In genomic region chr12:112121780-112122565, GRCh38 we compare ENCODE assay signal across 9 cellular contexts. TPM values are rescaled to one million over a fixed set of nuclear protein-coding genes. Genes with fewer than 3 reads are reported as not detected.
DNase-seq lines count a peak whose midpoint lies in the region; ATAC-seq and TF ChIP-seq lines count a peak whose summit lies in the region.
"Had no signal": no experiment of that assay in that cellular context is flagged by ENCODE, and none has a peak within 500 bp of the region (broad histone marks: within the 10 kb centered on the region; RNA-seq: fewer than 3 reads in every experiment).

No MANE protein-coding gene starts in this region.

- BruUV-seq in IMR-90 (replicated peaks; lab: Mats Ljungman, UMichigan): no TSS peak
- no TSS peak for BruUV-seq in mammary epithelial cell (replicated peaks; lab: Mats Ljungman, UMichigan)

- H2AFZ ChIP-seq in IMR-90 (replicated peaks; ENCODE audit: low read length, poor library complexity): peak overlapping the region; percentile 95
- H2AFZ ChIP-seq in mammary epithelial cell (ENCODE audit: low read depth, low read length): peak overlapping the region; percentile 80

- peak overlapping the region; percentile 97 for H2BK120ac ChIP-seq in IMR-90 (ENCODE audit: low read depth, low read length)

- H3K9me1 ChIP-seq in IMR-90 (ENCODE audit: insufficient read depth, low read length): no peaks in the 10 kb centered on the region

- in situ Hi-C loops in IMR-90 (cut with MboI; ENCODE audit: low sequenced_read_pairs) (no loop called here), mammary epithelial cell (cut with MboI; ENCODE audit: low sequenced_read_pairs in 2 of 2) (no loop called here)

- H2BK20ac ChIP-seq in IMR-90 (ENCODE audit: low read depth, low read length): peak overlapping the region; percentile 97

- POLR2A ChIA-PET in IMR-90 (lab: Charles Lee; ENCODE audit: unreplicated experiment): interaction anchor here (1.0 kb wide), 1 partner anchor 11 kb away, joined by 4 read pairs; no protein-coding TSS in a partner anchor

- H3K4me2 ChIP-seq in IMR-90 (ENCODE audit: low read depth, low read length) (peak overlapping the region; percentile 46), mammary epithelial cell (ENCODE audit: insufficient read depth, low read depth, low read length) (peak overlapping the region; percentile 48)

- peak overlapping the region; percentile 1; the same call in 1 of the 2 replicates for H3K9ac ChIP-seq in IMR-90 (ENCODE audit: low read depth, low read length)
- H3K9ac ChIP-seq in mammary epithelial cell (ENCODE audit: insufficient read depth, low read length): no peak overlapping the region

- H4K5ac ChIP-seq in IMR-90 (ENCODE audit: low read depth, low read length): peak overlapping the region; percentile 26

- no peaks in the 10 kb centered on the region for H3K36me3 ChIP-seq in IMR-90 (ENCODE audit: control insufficient read depth, insufficient read depth, low read length)
- H3K36me3 ChIP-seq in mammary epithelial cell (ENCODE audit: insufficient read depth, low read length): no peaks in the 10 kb centered on the region
- H3K36me3 ChIP-seq in testis (ENCODE audit: low read depth, missing control alignments): no peaks in the 10 kb centered on the region

- H3K9me3 ChIP-seq in IMR-90 (ENCODE audit: control insufficient read depth, insufficient read depth, low read length): no peaks in the 10 kb centered on the region
- H3K9me3 ChIP-seq in mammary epithelial cell (replicated peaks; ENCODE audit: insufficient read depth, low read length): no peaks in the 10 kb centered on the region
- H3K9me3 ChIP-seq in testis: no peaks in the 10 kb centered on the region

- peak overlapping the region; percentile 52 for H3K18ac ChIP-seq in IMR-90 (ENCODE audit: low read depth, low read length)

- no CpG with 5 or more reads among the region's 11 CpGs for whole genome bisulfite sequencing in IMR-90 (ENCODE audit: extremely low coverage in 2 of 2, insufficient read length in 1 of 2), 2 experiments
- WGBS in mammary epithelial cell (ENCODE audit: low coverage, missing lambda C conversion rate): 64% methylated on average over 9 of the region's 11 CpGs
- WGBS in testis, 2 donors: 31 to 58% methylated on average over 11 of the region's 11 CpGs

- DNase-seq in IMR-90: peak; percentile 88
- peak; percentile 67 for DNase-seq in mammary epithelial cell
- DNase-seq in kidney glomerular epithelial cell (lab: John Stamatoyannopoulos, UW): peak; percentile 41
- DNase-seq in testis: peak; percentile 87
- DNase-seq in stimulated activated naive CD8-positive, alpha-beta T cell treated with anti-CD3 and anti-CD28 coated beads, Interleukin-15, Interleukin-2, amounts not matched to agents 100 U/mL and 50 U/mL, for 24 hours: no peak
- no peak for DNase-seq in stimulated activated CD4-positive, alpha-beta T cell treated with anti-CD3 and anti-CD28 coated beads, Interleukin-4, amount 100 ng/mL, for 1 hour
- DNase-seq in NCI-H1092 (lab: John Stamatoyannopoulos, UW): no peak
- DNase-seq in NCI-H69 (lab: John Stamatoyannopoulos, UW): no peak

- peaks cover 14% of the 10 kb centered on the region for H3K79me2 ChIP-seq in mammary epithelial cell (ENCODE audit: insufficient read depth, low read length)

- TF ChIP-seq CTCF in IMR-90 (conservative IDR thresholded peaks at IDR 0.05; ENCODE audit: low read depth, low read length) (no peak), mammary epithelial cell (conservative IDR thresholded peaks at IDR 0.05 in 1 of 2, IDR thresholded peaks at IDR 0.05 in 1 of 2; ENCODE audit: extremely low read depth in 1 of 2, insufficient read depth in 1 of 2, low read depth in 1 of 2, low read length in 2 of 2) (no peak), testis (IDR thresholded peaks at IDR 0.05) (no peak)

- no peak for TF ChIP-seq POLR2A in IMR-90 (IDR thresholded peaks at IDR 0.05; ENCODE audit: low read depth, low read length)
- no peak for TF ChIP-seq POLR2A in testis (IDR thresholded peaks at IDR 0.05)

- peaks cover 0 to 13% of the 10 kb centered on the region in 2 experiments; a peak in 3 of 4 replicates for H3K79me1 ChIP-seq in IMR-90 (ENCODE audit: low read depth in 1 of 2, low read length in 2 of 2)

- peak overlapping the region; percentile 88 for H3K23ac ChIP-seq in IMR-90 (ENCODE audit: low read depth, low read length)

- H3K4me1 ChIP-seq in IMR-90 (ENCODE audit: control insufficient read depth, insufficient read depth, low read length): peaks cover 16% of the 10 kb centered on the region
- H3K4me1 ChIP-seq in mammary epithelial cell (ENCODE audit: insufficient read depth, low read length): peaks cover 19% of the 10 kb centered on the region
- peaks cover 13% of the 10 kb centered on the region for H3K4me1 ChIP-seq in testis

- H4K8ac ChIP-seq in IMR-90 (ENCODE audit: low read depth in 2 of 2, low read length in 2 of 2): peak overlapping the region; percentile 16 to 95

- H3K4me3 ChIP-seq in IMR-90 (ENCODE audit: insufficient read depth, low read depth, low read length) (no peak overlapping the region), mammary epithelial cell (replicated peaks in 1 of 3; ENCODE audit: insufficient read depth in 1 of 3, low read depth in 2 of 3, low read length in 3 of 3) (peak overlapping the region in 1 of 3 experiments; percentile 18), testis (no peak overlapping the region)

- H3K27me3 ChIP-seq in IMR-90 (ENCODE audit: control insufficient read depth, insufficient read depth, low read length): no peaks in the 10 kb centered on the region
- no peaks in the 10 kb centered on the region for H3K27me3 ChIP-seq in mammary epithelial cell (ENCODE audit: insufficient read depth, low read length)
- no peaks in the 10 kb centered on the region for H3K27me3 ChIP-seq in testis

- peak overlapping the region; percentile 92 for H3K27ac ChIP-seq in IMR-90 (ENCODE audit: insufficient read depth, low read length)
- no peak overlapping the region for H3K27ac ChIP-seq in mammary epithelial cell (ENCODE audit: insufficient read depth, low read depth, low read length)
- peak overlapping the region; percentile 10 to 48 for H3K27ac ChIP-seq in testis

- peak overlapping the region; percentile 87 for H2AK9ac ChIP-seq in IMR-90 (replicated peaks; ENCODE audit: low read depth, low read length, poor library complexity)

- CTCF ChIA-PET in IMR-90 (lab: Yijun Ruan, JAX): interaction anchor here (0.9 to 1.2 kb wide), 2 partner anchors 10 to 38 kb away, joined by 3 read pairs; no protein-coding TSS in a partner anchor
- CTCF ChIA-PET in mammary epithelial cell (lab: Charles Lee; ENCODE audit: low non-redundant PET): no interaction called here

- intact Hi-C loops in IMR-90 (cut with micrococcal nuclease) (loop anchor here (2.0 to 10.0 kb wide), 2 partner anchors 13 to 177 kb away; partner anchors contain the start of gene NAA25), mammary epithelial cell (cut with micrococcal nuclease) (no loop called here), testis (cut with DNase I; ENCODE audit: low total_unique reads) (no loop called here)

- TF ChIP-seq RAD21 in IMR-90 (IDR thresholded peaks at IDR 0.05; ENCODE audit: low read length): no peak

- H4K91ac ChIP-seq in IMR-90 (ENCODE audit: insufficient read depth, low read depth, low read length): peak overlapping the region; percentile 98

- peak overlapping the region; percentile 96 for H2BK5ac ChIP-seq in IMR-90 (ENCODE audit: low read depth, low read length, poor library complexity, severe bottlenecking)

- peak overlapping the region; percentile 95 for H2BK15ac ChIP-seq in IMR-90 (ENCODE audit: low read depth, low read length)

- peak overlapping the region; percentile 86 for H2AK5ac ChIP-seq in IMR-90 (ENCODE audit: low read depth, low read length)

- dilution Hi-C loops in IMR-90 (cut with HindIII; ENCODE audit: low sequenced_read_pairs, unreplicated experiment): no loop called here
- dilution Hi-C loops in mammary epithelial cell (cut with HindIII; ENCODE audit: low sequenced_read_pairs): no loop called here

- peak overlapping the region; percentile 80 for H3K14ac ChIP-seq in IMR-90 (replicated peaks; ENCODE audit: low read depth, low read length)

- peak overlapping the region; percentile 95 for H3K4ac ChIP-seq in IMR-90 (ENCODE audit: low read depth, low read length)

- H3K56ac ChIP-seq in IMR-90 (ENCODE audit: extremely low read depth, insufficient read depth, low read length): peak overlapping the region; percentile 84

- H4K20me1 ChIP-seq in IMR-90 (ENCODE audit: insufficient read depth, low read length): peaks cover 7% of the 10 kb centered on the region
- H4K20me1 ChIP-seq in mammary epithelial cell (ENCODE audit: insufficient read depth, low read length): no peaks in the 10 kb centered on the region

- ATAC-seq in IMR-90 (ENCODE audit: low read depth): peak; percentile 13
- no peak for ATAC-seq in stimulated activated naive CD8-positive, alpha-beta T cell treated with anti-CD3 and anti-CD28 coated beads, Interleukin-15, Interleukin-2, amounts not matched to agents 100 U/mL and 50 U/mL, for 24 hours
- ATAC-seq: Panc1 had no signal

TF ChIP-seq in IMR-90, 13 proteins besides CTCF, POLR2A, EP300 and RAD21 (continues in another document):
- TF ChIP-seq USF2 (IDR thresholded peaks at IDR 0.05; ENCODE audit: low read depth, low read length): no peak
- TF ChIP-seq CEBPB (IDR thresholded peaks at IDR 0.05; ENCODE audit: low read depth, low read length): no peak
- TF ChIP-seq FOS (IDR thresholded peaks at IDR 0.05; ENCODE audit: low read depth, low read length): 0 out of 2 replicates have a peak, but pooled peaks have one; percentile 7

RNA-seq across cellular contexts. Expression of gene TRAFD1, which starts 3.4 kb away (rescaled TPM):
- total RNA-seq in IMR-90 (2012; rRNA removed) (69.7 and 70.4 TPM in 2 replicates), mammary epithelial cell (10 to 100 TPM; 20.0 to 32.3 TPM), testis (10 to 100 TPM; 46.6 to 53.6 TPM)
- polyA plus RNA-seq in IMR-90 (2012; rRNA removed) (34.7 and 41.3 TPM in 2 replicates), mammary epithelial cell (16.2 TPM), testis (ENCODE audit: insufficient read depth, low read depth, low replicate concordance) (77.3 TPM)
- 20.0 and 24.0 TPM in 2 replicates for polyA plus RNA-seq in IMR-90 (2012; cell fraction: cytosol; rRNA removed)
- 16.7 and 36.6 TPM in 2 replicates for polyA plus RNA-seq in IMR-90 (2012; cell fraction: nucleus; rRNA removed; ENCODE audit: low replicate concordance)
- polyA minus RNA-seq in mammary epithelial cell: 16.5 TPM

RNA-seq across cellular contexts. Expression of gene NAA25, which starts 13.4 kb away (rescaled TPM):
- total RNA-seq in IMR-90 (2012; rRNA removed) (25.5 and 28.3 TPM in 2 replicates), mammary epithelial cell (10 to 100 TPM; 23.7 to 37.0 TPM), testis (10 to 100 TPM; 28.2 to 31.8 TPM)
- polyA plus RNA-seq in IMR-90 (2012; rRNA removed) (7.3 and 10.3 TPM in 2 replicates), mammary epithelial cell (13.0 TPM), testis (ENCODE audit: insufficient read depth, low read depth, low replicate concordance) (15.2 TPM)
- polyA plus RNA-seq in IMR-90 (2012; cell fraction: cytosol; rRNA removed): 0.95 and 1.2 TPM in 2 replicates
- 3.6 and 17.7 TPM in 2 replicates for polyA plus RNA-seq in IMR-90 (2012; cell fraction: nucleus; rRNA removed; ENCODE audit: low replicate concordance)
- 25.7 TPM for polyA minus RNA-seq in mammary epithelial cell

Comparison
In these comparisons a context has a peak if more than half of its experiments do, and no peak if none do; other contexts are left out.
1. DNase-seq: peak in IMR-90 (single experiment), mammary epithelial cell (single experiment), kidney glomerular epithelial cell (single experiment) and testis (single experiment); none in stimulated activated naive CD8-positive, alpha-beta T cell treated with anti-CD3 and anti-CD28 coated beads, Interleukin-15, Interleukin-2, amounts not matched to agents 100 U/mL and 50 U/mL, for 24 hours (single experiment), stimulated activated CD4-positive, alpha-beta T cell treated with anti-CD3 and anti-CD28 coated beads, Interleukin-4, amount 100 ng/mL, for 1 hour (single experiment), NCI-H1092 (single experiment) and NCI-H69 (single experiment).